6 cellular contexts compared by ENCODE assay signal in the genomic region with DNA sequence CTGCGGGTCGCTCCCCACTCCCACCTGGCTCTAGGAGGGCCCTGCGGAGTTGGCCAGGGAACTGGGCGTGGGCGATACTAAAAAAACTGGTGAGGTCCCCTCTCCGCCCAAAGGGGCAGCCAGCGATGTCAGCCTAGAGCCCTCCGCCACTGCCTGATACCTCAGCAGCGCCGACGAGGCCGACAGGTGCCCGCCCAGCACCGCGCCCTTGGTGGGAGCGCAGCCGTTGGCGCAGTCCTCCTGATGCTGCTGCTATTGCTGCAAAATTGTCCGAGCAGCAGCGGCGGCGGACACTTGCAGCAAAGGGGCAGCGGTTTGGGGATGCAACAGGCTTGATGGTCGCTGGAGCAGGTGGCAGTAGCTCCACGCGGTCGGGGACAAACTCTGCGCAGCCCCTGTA. TPM values are rescaled to one million over a fixed set of nuclear protein-coding genes. Genes with fewer than 3 reads are reported as not detected.
"Had no signal": no experiment of that assay in that cellular context is flagged by ENCODE, and none has a peak within 500 bp of the region (broad histone marks: within the 10 kb centered on the region; RNA-seq: fewer than 3 reads in every experiment).

No MANE protein-coding gene starts in this region.

RNA-seq across cellular contexts. Expression of a gene that starts 2.0 kb away (rescaled TPM):
- total RNA-seq: stomach, subcutaneous adipose tissue, temporal lobe, transverse colon, vagina had no signal
- polyA plus RNA-seq: stomach, urinary bladder had no signal
